ENCODE assay signal across 10 cellular contexts in genomic region chr5:37554938-37555337, GRCh38.
A peak's percentile ranks its signal among the peaks of the same experiment; 100 is the strongest.
DNase-seq lines count a peak whose midpoint lies in the region; ATAC-seq, FAIRE-seq and TF ChIP-seq lines count a peak whose summit lies in the region.
"Had no signal": no experiment of that assay in that cellular context is flagged by ENCODE, and none has a peak within 500 bp of the region (broad histone marks: within the 10 kb centered on the region; RNA-seq: fewer than 3 reads in every experiment).

No MANE protein-coding gene starts in this region.

- H3K4me2 ChIP-seq in H9 (ENCODE audit: insufficient read depth, insufficient read length, low read length), result no peak overlapping the region

- peaks cover 2% of the 10 kb centered on the region for H3K9me3 Mint-ChIP-seq in CD4-positive, alpha-beta T cell
- no peaks in the 10 kb centered on the region for H3K9me3 Mint-ChIP-seq in H9

- no peak overlapping the region for H3K4ac ChIP-seq in H9 (ENCODE audit: low read depth, low read length)

- POLR2A ChIA-PET in CD4-positive, alpha-beta T cell (lab: Charles Lee), result no interaction called here
- POLR2A ChIA-PET in RWPE1 (lab: Yijun Ruan, JAX; ENCODE audit: low non-redundant PET), result no interaction called here

- no peak overlapping the region for H2BK5ac ChIP-seq in H9 (ENCODE audit: insufficient read length, low read length)

- H3K4me3 ChIP-seq in kidney (ENCODE audit: low read length in 2 of 2) (no peak overlapping the region), MG63 (no peak overlapping the region), psoas muscle (no peak overlapping the region)

- no peaks in the 10 kb centered on the region for H3K79me2 ChIP-seq in H9 (ENCODE audit: insufficient read depth, low read length)

- H3K36me3 ChIP-seq in kidney (ENCODE audit: control insufficient read depth in 1 of 2, insufficient read depth in 2 of 2, low read length in 2 of 2) (no peaks in the 10 kb centered on the region), MG63 (no peaks in the 10 kb centered on the region; the same call in 1 of the 2 replicates), psoas muscle (ENCODE audit: insufficient read depth in 1 of 2, low read depth in 1 of 2) (no peaks in the 10 kb centered on the region)

- H2AK5ac ChIP-seq in H9 (ENCODE audit: insufficient read length, low read length), result no peak overlapping the region

- no peaks in the 10 kb centered on the region for H3K27me3 ChIP-seq in CD4-positive, alpha-beta T cell (ENCODE audit: control insufficient read depth, insufficient read depth, low read length)
- H3K27me3 ChIP-seq in H9 (ENCODE audit: insufficient read depth, low read length) (no peaks in the 10 kb centered on the region), MG63 (no peaks in the 10 kb centered on the region), psoas muscle (ENCODE audit: insufficient read depth in 3 of 3, low read length in 2 of 3) (no peaks in the 10 kb centered on the region)

- no peaks in the 10 kb centered on the region for H3K9me3 ChIP-seq in CD4-positive, alpha-beta T cell (ENCODE audit: control insufficient read depth, low read length)
- no peaks in the 10 kb centered on the region for H3K9me3 ChIP-seq in H9 (ENCODE audit: control insufficient read depth, low read depth, low read length)
- H3K9me3 ChIP-seq in kidney (ENCODE audit: control insufficient read depth in 1 of 2, low read length in 2 of 2), result no peaks in the 10 kb centered on the region
- peaks cover 11% of the 10 kb centered on the region for H3K9me3 ChIP-seq in MG63
- no peaks in the 10 kb centered on the region for H3K9me3 ChIP-seq in psoas muscle

- H3K4me1 ChIP-seq in H9 (ENCODE audit: insufficient read depth, low read length), result no peaks in the 10 kb centered on the region; the same call in 1 of the 2 replicates
- no peaks in the 10 kb centered on the region for H3K4me1 ChIP-seq in kidney (ENCODE audit: control insufficient read depth in 1 of 2, insufficient read depth in 1 of 2, low read depth in 1 of 2, low read length in 2 of 2)
- peaks cover 20% of the 10 kb centered on the region for H3K4me1 ChIP-seq in psoas muscle

- no peak overlapping the region for H4K91ac ChIP-seq in H9 (ENCODE audit: insufficient read length, low read depth, low read length)

- FAIRE-seq in kidney (lab: Jason Lieb, UNC), result no peak

- no peak overlapping the region for H4K5ac ChIP-seq in H9 (ENCODE audit: insufficient read length, low read depth, low read length)

- peak; percentile 23 for TF ChIP-seq CTCF in CD4-positive, alpha-beta T cell (IDR thresholded peaks at IDR 0.05)
- TF ChIP-seq CTCF in H9 (conservative IDR thresholded peaks at IDR 0.05) (peak; percentile 82), RWPE1 (conservative IDR thresholded peaks at IDR 0.05; ENCODE audit: low read depth) (peak; percentile 56), kidney (IDR thresholded peaks at IDR 0.05; ENCODE audit: borderline replicate concordance, extremely low read depth, insufficient read depth) (peak; percentile 36), psoas muscle (IDR thresholded peaks at IDR 0.05) (no peak)

- H2BK20ac ChIP-seq in H9 (ENCODE audit: low read depth, low read length, poor library complexity, severe bottlenecking), result no peak overlapping the region

- no peak overlapping the region for H3K23ac ChIP-seq in H9 (ENCODE audit: insufficient read length, low read depth, low read length)

- no peak overlapping the region for H3K9ac ChIP-seq in H9 (ENCODE audit: extremely low read depth, insufficient read length, low read length)
- H3K9ac ChIP-seq in kidney (ENCODE audit: low read length in 2 of 2), result no peak overlapping the region

- no peak overlapping the region for H3K18ac ChIP-seq in H9 (ENCODE audit: insufficient read length, low read depth, low read length)

- no peak overlapping the region for H3K27ac Mint-ChIP-seq in CD4-positive, alpha-beta T cell
- H3K27ac Mint-ChIP-seq in H9, result no peak overlapping the region

- H2BK15ac ChIP-seq in H9 (ENCODE audit: low read depth, low read length), result no peak overlapping the region

- peaks cover 26% of the 10 kb centered on the region for H3K36me3 Mint-ChIP-seq in CD4-positive, alpha-beta T cell (ENCODE audit: low read depth)
- no peaks in the 10 kb centered on the region for H3K36me3 Mint-ChIP-seq in H9 (ENCODE audit: insufficient read depth in 1 of 3, low read depth in 3 of 3)

- WGBS in H9 (ENCODE audit: extremely low coverage, insufficient read length, low lambda C conversion rate), result no CpG with 5 or more reads among the region's 1 CpG
- 44 to 70% (median 48%) methylated on average over 1 of the region's 1 CpG for WGBS in psoas muscle, 3 donors

- no peaks in the 10 kb centered on the region for H3K27me3 Mint-ChIP-seq in CD4-positive, alpha-beta T cell
- no peaks in the 10 kb centered on the region for H3K27me3 Mint-ChIP-seq in H9 (ENCODE audit: low read depth)
- H3K27me3 Mint-ChIP-seq: activated CD4-positive, alpha-beta T cell treated with anti-CD3 and anti-CD28 coated beads, Interleukin-2, amount 10 ng/mL, durations not matched to agents 7 days and 5 days had no signal

- H3K56ac ChIP-seq in H9 (ENCODE audit: insufficient read length, low read depth, low read length), result no peak overlapping the region

- no peak overlapping the region for H2BK12ac ChIP-seq in H9 (ENCODE audit: insufficient read length, low read depth, low read length)

- DNase-seq in CD4-positive, alpha-beta T cell, result no peak
- no peak for DNase-seq in H9
- peak; percentile 20 for DNase-seq in RWPE1 (ENCODE audit: low spot score)
- DNase-seq in kidney, result no peak
- no peak for DNase-seq in MG63
- no peak for DNase-seq in posterior cingulate gyrus
- no peak for DNase-seq in psoas muscle
- DNase-seq in islet precursor cell, result no peak
- DNase-seq: activated CD4-positive, alpha-beta T cell treated with anti-CD3 and anti-CD28 coated beads, Interleukin-2, amount 10 ng/mL, durations not matched to agents 7 days and 5 days; occipital lobe had no signal

- no peak for ATAC-seq in CD4-positive, alpha-beta T cell (ENCODE audit: poor library complexity)
- ATAC-seq in psoas muscle, result no peak

- no peak overlapping the region for H3K14ac ChIP-seq in H9 (ENCODE audit: insufficient read depth, low read length)

- H4K20me1 ChIP-seq in H9 (ENCODE audit: control insufficient read depth, insufficient read depth, insufficient read length), result no peaks in the 10 kb centered on the region

- intact Hi-C loops in CD4-positive, alpha-beta T cell (cut with DNase I, micrococcal nuclease), result no loop called here
- intact Hi-C loops in kidney (cut with DNase I) (no loop called here), posterior cingulate gyrus (cut with DNase I) (no loop called here), psoas muscle (cut with DNase I) (no loop called here)

- no peak overlapping the region for H3K4me3 Mint-ChIP-seq in CD4-positive, alpha-beta T cell
- H3K4me3 Mint-ChIP-seq in H9, result no peak overlapping the region
- H3K4me3 Mint-ChIP-seq: activated CD4-positive, alpha-beta T cell treated with anti-CD3 and anti-CD28 coated beads, Interleukin-2, amount 10 ng/mL, durations not matched to agents 7 days and 5 days had no signal

- H2AFZ ChIP-seq in H9 (ENCODE audit: low read length), result no peak overlapping the region

- no peak overlapping the region for H3T11ph ChIP-seq in H9 (ENCODE audit: low read length)

- no peak overlapping the region for H2BK120ac ChIP-seq in H9 (ENCODE audit: low read depth, low read length, poor library complexity, severe bottlenecking)

- H3K79me1 ChIP-seq in H9 (ENCODE audit: insufficient read depth, low read depth, low read length, poor library complexity, severe bottlenecking), result no peaks in the 10 kb centered on the region

- no peaks in the 10 kb centered on the region for H3K23me2 ChIP-seq in H9 (ENCODE audit: insufficient read length, low read depth, low read length, poor library complexity, severe bottlenecking)

- no peak overlapping the region for H3K27ac ChIP-seq in CD4-positive, alpha-beta T cell (ENCODE audit: low read depth, low read length)
- H3K27ac ChIP-seq in H9 (ENCODE audit: insufficient read length, low read depth, low read length), result no peak overlapping the region
- no peak overlapping the region for H3K27ac ChIP-seq in RWPE1
- no peak overlapping the region for H3K27ac ChIP-seq in kidney (ENCODE audit: low read depth in 2 of 2, low read length in 2 of 2)
- H3K27ac ChIP-seq in psoas muscle, result no peak overlapping the region

- peaks cover 28% of the 10 kb centered on the region for H3K4me1 Mint-ChIP-seq in CD4-positive, alpha-beta T cell (ENCODE audit: low read depth)
- H3K4me1 Mint-ChIP-seq in H9, result peaks cover 0 to 12% of the 10 kb centered on the region in 2 experiments; a peak in 2 of 4 replicates

- H4K8ac ChIP-seq in H9 (replicated peaks; ENCODE audit: insufficient read length, low read depth, low read length), result no peak overlapping the region

- CTCF ChIA-PET in CD4-positive, alpha-beta T cell (lab: Charles Lee), result no interaction called here
- CTCF ChIA-PET in RWPE1 (lab: Yijun Ruan, JAX), result interaction anchor here (0.6 to 0.7 kb wide), 2 partner anchors 197 to 655 kb away, joined by 3 to 6 read pairs; no protein-coding TSS in a partner anchor
